8 cellular contexts compared by ENCODE assay signal in genomic region chr1:40860706-40861226, GRCh38. TPM values are rescaled to one million over a fixed set of nuclear protein-coding genes. Genes with fewer than 3 reads are reported as not detected.
A peak's percentile ranks its signal among the peaks of the same experiment; 100 is the strongest.
DNase-seq lines count a peak whose midpoint lies in the region; ATAC-seq, FAIRE-seq and TF ChIP-seq lines count a peak whose summit lies in the region.

No MANE protein-coding gene starts in this region.

- H3K36me3 Mint-ChIP-seq in activated T-cell treated with anti-CD3 and anti-CD28 coated beads, Interleukin-2, amount 50 U/mL, for 24 hours (ENCODE audit: low read depth), result no peaks in the 10 kb centered on the region

- no peak overlapping the region for H2BK12ac ChIP-seq in mesenchymal stem cell (ENCODE audit: low read length in 2 of 2)

- H2BK120ac ChIP-seq in mesenchymal stem cell (ENCODE audit: low read depth, low read length), result peak overlapping the region; percentile 62

- TF ChIP-seq POLR2A in upper lobe of left lung (IDR thresholded peaks at IDR 0.05), result no peak

- peak overlapping the region in 1 of 2 experiments; percentile 85 for H3K18ac ChIP-seq in mesenchymal stem cell (ENCODE audit: low read depth in 1 of 2, low read length in 2 of 2)

- H2AFZ ChIP-seq in mesenchymal stem cell (ENCODE audit: low read depth, low read length), result no peak overlapping the region

- peaks cover 18% of the 10 kb centered on the region for H3K4me1 ChIP-seq in mesenchymal stem cell (ENCODE audit: control insufficient read depth, insufficient read depth, low read depth, low read length)
- peaks cover 14 to 44% (median 20%) of the 10 kb centered on the region in 4 donors for H3K4me1 ChIP-seq in upper lobe of left lung

- no peak overlapping the region for H3K4ac ChIP-seq in mesenchymal stem cell (ENCODE audit: low read depth in 1 of 2, low read length in 2 of 2)

- H3K27ac ChIP-seq in mesenchymal stem cell (ENCODE audit: low read length, poor library complexity, severe bottlenecking) (no peak overlapping the region), upper lobe of left lung (peak overlapping the region; percentile 80 to 92 (median 86))

- DNase-seq in activated T-cell treated with anti-CD3 and anti-CD28 coated beads, Interleukin-2, amount 50 U/mL, for 24 hours, result no peak
- DNase-seq in activated T-cell treated with anti-CD3 and anti-CD28 coated beads for 4 hours (no peak), choroid plexus epithelial cell (ENCODE audit: low read depth) (no peak), mesenchymal stem cell (no peak), upper lobe of left lung (peak in 1 of 2 donors; percentile 39), frontal cortex (ENCODE audit: low spot score in 2 of 2) (no peak), NCI-H526 treated with DMSO at 0.1 percent for 48 hours (lab: John Stamatoyannopoulos, UW) (no peak)

- peaks cover 12% of the 10 kb centered on the region for H3K4me1 Mint-ChIP-seq in activated T-cell treated with anti-CD3 and anti-CD28 coated beads, Interleukin-2, amount 50 U/mL, for 24 hours (ENCODE audit: low read depth)

- no peaks in the 10 kb centered on the region for H3K9me3 Mint-ChIP-seq in activated T-cell treated with anti-CD3 and anti-CD28 coated beads, Interleukin-2, amount 50 U/mL, for 24 hours

- H3K27me3 ChIP-seq in mesenchymal stem cell (ENCODE audit: control insufficient read depth in 1 of 2, insufficient read depth in 1 of 2, low read length in 2 of 2), result no peaks in the 10 kb centered on the region
- no peaks in the 10 kb centered on the region for H3K27me3 ChIP-seq in upper lobe of left lung

- H3K9ac ChIP-seq in mesenchymal stem cell (ENCODE audit: low read length), result peak overlapping the region; percentile 76

- no peak for TF ChIP-seq EP300 in upper lobe of left lung (IDR thresholded peaks at IDR 0.05)

- no peak overlapping the region for H2BK15ac ChIP-seq in mesenchymal stem cell (ENCODE audit: low read depth, poor library complexity, severe bottlenecking)

- H4K91ac ChIP-seq in mesenchymal stem cell (ENCODE audit: low read length), result no peak overlapping the region

- H3K36me3 ChIP-seq in mesenchymal stem cell (ENCODE audit: control insufficient read depth in 1 of 2, insufficient read depth in 2 of 2, low read depth in 1 of 2, low read length in 2 of 2), result no peaks in the 10 kb centered on the region
- no peaks in the 10 kb centered on the region for H3K36me3 ChIP-seq in upper lobe of left lung

- H2BK5ac ChIP-seq in mesenchymal stem cell (ENCODE audit: low read depth, low read length, poor library complexity, severe bottlenecking), result no peak overlapping the region

- no peak overlapping the region for H2AK5ac ChIP-seq in mesenchymal stem cell (ENCODE audit: low read length, severe bottlenecking)

- peak overlapping the region; percentile 91 for H4K8ac ChIP-seq in mesenchymal stem cell (ENCODE audit: low read length)

- no peaks in the 10 kb centered on the region for H3K9me3 ChIP-seq in mesenchymal stem cell (ENCODE audit: control insufficient read depth, low read length)
- H3K9me3 ChIP-seq in upper lobe of left lung, result no peaks in the 10 kb centered on the region

- H3K4me3 Mint-ChIP-seq in activated T-cell treated with anti-CD3 and anti-CD28 coated beads, Interleukin-2, amount 50 U/mL, for 24 hours, result peak overlapping the region; percentile 68

- H3K23ac ChIP-seq in mesenchymal stem cell (ENCODE audit: low read length in 2 of 2), result peak overlapping the region in 1 of 2 experiments; percentile 73

- ATAC-seq in upper lobe of left lung (ENCODE audit: low FRiP score in 2 of 2) (no peak), HG02981 (IDR thresholded peaks at IDR 0.05; ENCODE audit: unreplicated experiment) (no peak)

- no peak for FAIRE-seq in frontal cortex (lab: Jason Lieb, UNC)

- peaks cover 6% of the 10 kb centered on the region for H3K79me1 ChIP-seq in mesenchymal stem cell (replicated peaks; ENCODE audit: low read length, poor library complexity, severe bottlenecking)

- WGBS in mesenchymal stem cell, result 58% methylated on average over 10 of the region's 10 CpGs
- 36% methylated on average over 7 to 10 of the region's 10 CpGs for WGBS in upper lobe of left lung, 2 donors

- H3K4me3 ChIP-seq in choroid plexus epithelial cell (ENCODE audit: low read depth, low read length), result peak overlapping the region; percentile 69
- peak overlapping the region; percentile 70 to 71 for H3K4me3 ChIP-seq in mesenchymal stem cell (ENCODE audit: insufficient read depth in 1 of 2, low read depth in 1 of 2, low read length in 2 of 2)
- peak overlapping the region; percentile 39 to 87 (median 86) for H3K4me3 ChIP-seq in upper lobe of left lung

- H3K4me2 ChIP-seq in mesenchymal stem cell (ENCODE audit: low read length, poor library complexity, severe bottlenecking), result peak overlapping the region; percentile 95

- H3K14ac ChIP-seq in mesenchymal stem cell (ENCODE audit: low read length in 2 of 2), result no peak overlapping the region

- TF ChIP-seq CTCF in choroid plexus epithelial cell (conservative IDR thresholded peaks at IDR 0.05; ENCODE audit: low read depth, low read length) (no peak), upper lobe of left lung (IDR thresholded peaks at IDR 0.05) (no peak)

- H3K27ac Mint-ChIP-seq in activated T-cell treated with anti-CD3 and anti-CD28 coated beads, Interleukin-2, amount 50 U/mL, for 24 hours, result peak overlapping the region; percentile 72

- peaks cover 10% of the 10 kb centered on the region for H3K27me3 Mint-ChIP-seq in activated T-cell treated with anti-CD3 and anti-CD28 coated beads, Interleukin-2, amount 50 U/mL, for 24 hours

RNA-seq across cellular contexts. Expression of gene CITED4, which starts 1.4 kb away (rescaled TPM):
- 8.6 TPM for polyA plus RNA-seq in mesenchymal stem cell (2013, experiment 1 of 2)
- polyA plus RNA-seq in mesenchymal stem cell (2013, experiment 2 of 2), result 9.3 TPM
- 10 to 100 TPM in 5 of 6 donors, 1 to 10 TPM in 1; 8.4 to 36.5 (median 19.8) TPM for total RNA-seq in upper lobe of left lung
- total RNA-seq in frontal cortex, result under 0.01 TPM
